In the genomic region with DNA sequence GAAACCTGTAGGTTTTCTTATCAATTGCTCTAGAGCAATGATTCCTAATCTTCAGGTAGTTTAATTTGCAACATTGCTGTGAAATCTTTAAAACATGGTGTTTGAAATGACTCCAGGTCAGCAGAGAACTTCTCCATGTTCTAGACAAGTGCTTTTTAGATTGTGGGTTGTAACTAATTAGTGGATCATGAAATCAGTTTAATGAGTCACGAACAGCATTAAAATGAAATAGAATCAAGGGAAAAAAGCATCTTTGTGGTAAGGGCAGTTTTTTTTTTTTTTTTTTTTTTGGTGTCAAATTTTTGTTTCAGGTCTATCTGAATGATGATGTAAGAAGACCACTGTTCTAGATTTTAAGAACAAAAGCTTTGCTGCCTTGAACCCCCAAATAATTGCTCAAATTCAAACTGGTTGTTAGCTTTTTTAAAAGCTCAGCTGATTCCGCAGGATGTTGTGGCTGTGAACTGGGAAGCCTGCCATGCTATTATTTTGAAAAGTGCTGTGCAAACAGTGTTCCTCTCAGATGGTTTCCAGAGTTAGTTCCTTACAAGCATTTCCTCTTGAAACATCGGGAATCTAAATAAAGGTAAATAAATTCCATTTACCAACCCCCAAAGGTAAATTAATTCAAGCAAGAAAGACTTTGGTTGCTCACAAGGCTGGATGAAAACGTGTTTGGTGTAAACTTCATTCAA, we compare ENCODE assay signal across 8 cellular contexts. TPM values are rescaled to one million over a fixed set of nuclear protein-coding genes. Genes with fewer than 3 reads are reported as not detected.
DNase-seq lines count a peak whose midpoint lies in the region; ATAC-seq, FAIRE-seq and TF ChIP-seq lines count a peak whose summit lies in the region.

No MANE protein-coding gene starts in this region.

- no peaks in the 10 kb centered on the region for H3K27me3 Mint-ChIP-seq in natural killer cell treated with Interleukin-12 subunit alpha and Interleukin-12 subunit beta and Interleukin-15 and Interleukin-18, amount 100 ng/mL, for 72 hours
- H3K27me3 Mint-ChIP-seq in T-cell = peaks cover 9 to 10% of the 10 kb centered on the region in 2 donors

- CTCF ChIA-PET in endothelial cell of umbilical vein (lab: Charles Lee) (interaction anchor here (0.6 to 2.5 kb wide), 14 partner anchors 9 to 715 kb away, joined by 3 to 14 read pairs (median 4); no protein-coding TSS in a partner anchor), T-cell (lab: Charles Lee) (interaction anchor here (0.7 kb wide), 2 partner anchors 304 to 1687 kb away, joined by 3 to 11 read pairs; no protein-coding TSS in a partner anchor)

- H3K27ac Mint-ChIP-seq in natural killer cell treated with Interleukin-12 subunit alpha and Interleukin-12 subunit beta and Interleukin-15 and Interleukin-18, amount 100 ng/mL, for 72 hours = peak overlapping the region; percentile 79 to 92
- no peak overlapping the region for H3K27ac Mint-ChIP-seq in T-cell

- ATAC-seq in natural killer cell treated with Interleukin-12 subunit alpha and Interleukin-12 subunit beta and Interleukin-15 and Interleukin-18, amount 100 ng/mL, for 72 hours = no peak
- no peak for ATAC-seq in T-cell (replicated peaks in 1 of 4)

- intact Hi-C loops in endothelial cell of umbilical vein (cut with micrococcal nuclease) = loop anchor here (2.0 kb wide), 1 partner anchor 65 kb away; no protein-coding TSS in a partner anchor

- TF ChIP-seq POLR2A in endothelial cell of umbilical vein (IDR thresholded peaks at IDR 0.05; ENCODE audit: low read depth, low read length) = no peak

- no peaks in the 10 kb centered on the region for H3K79me2 ChIP-seq in endothelial cell of umbilical vein (ENCODE audit: control insufficient read depth, insufficient read depth, low read length)

- peaks cover 12% of the 10 kb centered on the region for H3K36me3 Mint-ChIP-seq in natural killer cell treated with Interleukin-12 subunit alpha and Interleukin-12 subunit beta and Interleukin-15 and Interleukin-18, amount 100 ng/mL, for 72 hours
- H3K36me3 Mint-ChIP-seq in T-cell = no peaks in the 10 kb centered on the region

- peak; percentile 81 for FAIRE-seq in endothelial cell of umbilical vein (lab: Jason Lieb, UNC)

- peak; percentile 94 for DNase-seq in DMS153 treated with DMSO at 0.1 percent for 48 hours (lab: John Stamatoyannopoulos, UW; ENCODE audit: unreplicated experiment)
- DNase-seq in NCI-H748 (lab: John Stamatoyannopoulos, UW; ENCODE audit: unreplicated experiment) = peak; percentile 83
- DNase-seq in endothelial cell of umbilical vein (ENCODE audit: low read depth, low spot score) = peak; percentile 91
- no peak for DNase-seq in natural killer cell treated with Interleukin-12 subunit alpha and Interleukin-12 subunit beta and Interleukin-15 and Interleukin-18, amount 100 ng/mL, for 72 hours (ENCODE audit: low spot score)
- DNase-seq in SK-N-DZ (ENCODE audit: low spot score) = no peak
- no peak for DNase-seq in stimulated activated CD4-positive, alpha-beta T cell treated with anti-CD3 and anti-CD28 coated beads, Interleukin-4, amount 100 ng/mL, for 4 hours
- no peak for DNase-seq in T-cell
- DNase-seq in activated naive CD4-positive, alpha-beta T cell (lab: John Stamatoyannopoulos, UW) = no peak

- BruUV-seq in endothelial cell of umbilical vein (replicated peaks; lab: Mats Ljungman, UMichigan) = no TSS peak

- no peaks in the 10 kb centered on the region for H4K20me1 ChIP-seq in endothelial cell of umbilical vein (replicated peaks; ENCODE audit: control insufficient read depth, extremely low read depth, insufficient read depth, low read length)

- H3K9me3 ChIP-seq in endothelial cell of umbilical vein (replicated peaks; ENCODE audit: control insufficient read depth, insufficient read depth, low read length) = no peaks in the 10 kb centered on the region

- H3K4me2 ChIP-seq in endothelial cell of umbilical vein (ENCODE audit: insufficient read depth, low read length) = peak overlapping the region; percentile 38

- POLR2A ChIA-PET in endothelial cell of umbilical vein (lab: Charles Lee) = no interaction called here
- POLR2A ChIA-PET in T-cell (lab: Charles Lee) = no interaction called here

- dilution Hi-C loops in endothelial cell of umbilical vein (cut with MboI; ENCODE audit: extremely low pct_ligation_motif_present, low sequenced_read_pairs) = no loop called here

- no peaks in the 10 kb centered on the region for H3K9me1 ChIP-seq in endothelial cell of umbilical vein (replicated peaks; ENCODE audit: control insufficient read depth, extremely low read depth, insufficient read depth, low read length)

- H3K27ac ChIP-seq in endothelial cell of umbilical vein (ENCODE audit: insufficient read depth, low read depth, low read length) = no peak overlapping the region

- peaks cover 46 to 54% of the 10 kb centered on the region in 2 donors for H3K4me1 Mint-ChIP-seq in natural killer cell treated with Interleukin-12 subunit alpha and Interleukin-12 subunit beta and Interleukin-15 and Interleukin-18, amount 100 ng/mL, for 72 hours (ENCODE audit: low read depth in 2 of 2)
- peaks cover 0 to 11% (median 0%) of the 10 kb centered on the region in 3 donors for H3K4me1 Mint-ChIP-seq in T-cell

- H3K4me3 Mint-ChIP-seq in natural killer cell treated with Interleukin-12 subunit alpha and Interleukin-12 subunit beta and Interleukin-15 and Interleukin-18, amount 100 ng/mL, for 72 hours = peak overlapping the region; percentile 80
- H3K4me3 Mint-ChIP-seq in T-cell = no peak overlapping the region

- peak overlapping the region in 1 of 3 experiments; percentile 38 for H3K4me3 ChIP-seq in endothelial cell of umbilical vein (replicated peaks in 1 of 3; ENCODE audit: insufficient read depth in 1 of 3, low read depth in 1 of 3, low read length in 3 of 3)

- no peak overlapping the region for H2AFZ ChIP-seq in endothelial cell of umbilical vein (ENCODE audit: low read depth, low read length)

- no peak for TF ChIP-seq CTCF in endothelial cell of umbilical vein (IDR thresholded peaks at IDR 0.05; ENCODE audit: extremely low read depth in 1 of 2, insufficient read depth in 1 of 2, low read depth in 1 of 2, low read length in 2 of 2)

- H3K27me3 ChIP-seq in endothelial cell of umbilical vein (ENCODE audit: control insufficient read depth in 2 of 2, insufficient read depth in 2 of 2, low read length in 2 of 2) = peaks cover 0 to 4% of the 10 kb centered on the region in 2 experiments

- H3K4me1 ChIP-seq in endothelial cell of umbilical vein (ENCODE audit: control insufficient read depth, extremely low read depth, insufficient read depth, low read length) = peaks cover 21% of the 10 kb centered on the region

- H3K9ac ChIP-seq in endothelial cell of umbilical vein (replicated peaks; ENCODE audit: extremely low read depth, insufficient read depth, low read length) = no peak overlapping the region

- H3K9me3 Mint-ChIP-seq in natural killer cell treated with Interleukin-12 subunit alpha and Interleukin-12 subunit beta and Interleukin-15 and Interleukin-18, amount 100 ng/mL, for 72 hours = peaks cover 4% of the 10 kb centered on the region
- peaks cover 6 to 10% (median 7%) of the 10 kb centered on the region in 3 donors for H3K9me3 Mint-ChIP-seq in T-cell

- H3K36me3 ChIP-seq in endothelial cell of umbilical vein (ENCODE audit: control insufficient read depth in 2 of 2, extremely low read depth in 1 of 2, insufficient read depth in 2 of 2, low read length in 2 of 2) = no peaks in the 10 kb centered on the region

TF ChIP-seq in endothelial cell of umbilical vein, 7 proteins besides CTCF, POLR2A, EP300 and RAD21:
- TF ChIP-seq GATA2 (IDR thresholded peaks at IDR 0.05; ENCODE audit: insufficient read depth, insufficient read length, low read depth, low read length) (no peak), EZH2 (IDR thresholded peaks at IDR 0.05; ENCODE audit: borderline replicate concordance, low read depth, low read length, severe bottlenecking) (no peak), FOS (IDR thresholded peaks at IDR 0.05; ENCODE audit: borderline replicate concordance, insufficient read depth, low read length) (no peak), POLR2AphosphoS5 (IDR thresholded peaks at IDR 0.05; ENCODE audit: insufficient read depth, low read depth, low read length) (no peak), JUN (IDR thresholded peaks at IDR 0.05; ENCODE audit: borderline replicate concordance, insufficient read depth, insufficient read length, low read depth) (no peak), MYC (IDR thresholded peaks at IDR 0.05; ENCODE audit: low read depth, low read length) (no peak)
- TF ChIP-seq, protein P1, sequence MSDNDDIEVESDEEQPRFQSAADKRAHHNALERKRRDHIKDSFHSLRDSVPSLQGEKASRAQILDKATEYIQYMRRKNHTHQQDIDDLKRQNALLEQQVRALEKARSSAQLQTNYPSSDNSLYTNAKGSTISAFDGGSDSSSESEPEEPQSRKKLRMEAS (IDR thresholded peaks at IDR 0.05; ENCODE audit: insufficient read depth, insufficient read length) = no peak

RNA-seq across cellular contexts. Expression of gene PDK4, which starts 13.1 kb away (rescaled TPM):
- total RNA-seq in endothelial cell of umbilical vein = 1.2 and 2.5 TPM in 2 replicates
- polyA plus RNA-seq in endothelial cell of umbilical vein = 0.51 and 0.75 TPM in 2 replicates
- 0.59 and 0.83 TPM in 2 replicates for polyA plus RNA-seq in endothelial cell of umbilical vein (2011; cell fraction: cytosol; rRNA removed)
- 1.6 and 2.4 TPM in 2 replicates for polyA plus RNA-seq in endothelial cell of umbilical vein (2011; cell fraction: nucleus; rRNA removed)
- polyA plus RNA-seq in endothelial cell of umbilical vein (2012) = 0.71 and 1.7 TPM in 2 replicates
- polyA minus RNA-seq in endothelial cell of umbilical vein = 1.2 and 1.4 TPM in 2 replicates
- polyA minus RNA-seq in endothelial cell of umbilical vein (2011; cell fraction: cytosol; rRNA and poly(A)+ RNA removed) = 85.2 TPM
- 3.9 and 5.0 TPM in 2 replicates for polyA minus RNA-seq in endothelial cell of umbilical vein (2011; cell fraction: nucleus; rRNA and poly(A)+ RNA removed)
- total RNA-seq in natural killer cell treated with Interleukin-12 subunit alpha and Interleukin-12 subunit beta and Interleukin-15 and Interleukin-18, amount 100 ng/mL, for 72 hours = under 1 TPM in 1 of 2 donors, not detected in 1; 0.33 TPM
- polyA plus RNA-seq in SK-N-DZ (2014; cell fraction: cytosol; rRNA removed) = 0.65 and 1.4 TPM in 2 replicates
- 0.43 and 0.82 TPM in 2 replicates for polyA plus RNA-seq in SK-N-DZ (2014; cell fraction: nucleus; rRNA removed)
- total RNA-seq in T-cell = under 1 TPM in 3 of 5 donors, not detected in 2; 0.44 to 0.67 (median 0.62) TPM

Comparison
In these comparisons a context has a peak if more than half of its experiments do, and no peak if none do; other contexts are left out.
1. DNase-seq: peak in DMS153 treated with DMSO at 0.1 percent for 48 hours (single experiment), NCI-H748 (single experiment) and endothelial cell of umbilical vein (single experiment); none in natural killer cell treated with Interleukin-12 subunit alpha and Interleukin-12 subunit beta and Interleukin-15 and Interleukin-18, amount 100 ng/mL, for 72 hours (single experiment), SK-N-DZ (single experiment), stimulated activated CD4-positive, alpha-beta T cell treated with anti-CD3 and anti-CD28 coated beads, Interleukin-4, amount 100 ng/mL, for 4 hours (0 of 2), T-cell (0 of 34) and activated naive CD4-positive, alpha-beta T cell (0 of 4).
2. H3K27ac Mint-ChIP-seq: peak in natural killer cell treated with Interleukin-12 subunit alpha and Interleukin-12 subunit beta and Interleukin-15 and Interleukin-18, amount 100 ng/mL, for 72 hours (2 of 2); none in T-cell (0 of 2).